Comparison of ENCODE assay signal across 18 cellular contexts in the genomic region with DNA sequence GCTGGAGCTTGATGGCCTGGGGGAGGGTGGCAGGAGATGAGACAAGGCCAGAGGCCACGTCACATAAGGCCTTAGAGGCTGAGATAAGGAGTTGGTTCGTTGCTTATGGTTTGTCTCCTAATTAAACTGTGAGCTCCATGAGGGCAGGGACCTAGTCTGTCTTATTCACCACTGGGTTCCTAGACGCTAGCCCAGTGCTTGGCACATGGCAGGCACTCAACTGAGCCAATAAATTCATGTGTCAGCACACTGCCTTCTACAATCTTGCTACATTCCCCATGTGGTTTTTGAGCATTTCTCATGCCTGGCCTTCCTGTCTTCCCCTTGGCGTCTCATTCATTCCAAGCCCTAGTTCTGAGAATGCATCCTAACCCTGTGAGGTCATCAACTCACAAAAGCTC.
DNase-seq lines count a peak whose midpoint lies in the region; ATAC-seq and TF ChIP-seq lines count a peak whose summit lies in the region.
"Had no signal": no experiment of that assay in that cellular context is flagged by ENCODE, and none has a peak within 500 bp of the region (broad histone marks: within the 10 kb centered on the region; RNA-seq: fewer than 3 reads in every experiment).

No MANE protein-coding gene starts in this region.

- H3K14ac ChIP-seq in mesenchymal stem cell (ENCODE audit: low read length in 2 of 2), result no peak overlapping the region
- no peak overlapping the region for H3K14ac ChIP-seq in neuronal stem cell (ENCODE audit: low read length)

- H3K9me3 Mint-ChIP-seq in HFFc6, result peaks cover 14% of the 10 kb centered on the region

- no peaks in the 10 kb centered on the region for H4K20me1 ChIP-seq in mammary epithelial cell (ENCODE audit: insufficient read depth, low read length)

- H4K91ac ChIP-seq in mesenchymal stem cell (ENCODE audit: low read length) (peak overlapping the region; percentile 84), neuronal stem cell (ENCODE audit: low read depth, low read length, poor library complexity) (no peak overlapping the region)

- H3K4ac ChIP-seq in mesenchymal stem cell (ENCODE audit: low read depth in 1 of 2, low read length in 2 of 2) (peak overlapping the region in 1 of 2 experiments; percentile 4), neuronal stem cell (ENCODE audit: low read length) (no peak overlapping the region)

- no peak overlapping the region for H3K4me3 Mint-ChIP-seq in HFFc6
- H3K4me3 Mint-ChIP-seq: stimulated activated naive B cell treated with anti-CD40 and anti-IgM and Interleukin-4, amounts not matched to agents 10 μg/mL and 1 μg/mL and 100 μg/mL, for 72 hours had no signal

- H3K23ac ChIP-seq in mesenchymal stem cell (ENCODE audit: low read length in 2 of 2) (no peak overlapping the region), neuronal stem cell (ENCODE audit: low read depth, low read length, poor library complexity) (no peak overlapping the region)

- H3K18ac ChIP-seq in mesenchymal stem cell (ENCODE audit: low read depth in 1 of 2, low read length in 2 of 2) (peak overlapping the region; percentile 44 to 73), neuronal stem cell (ENCODE audit: low read length) (no peak overlapping the region)

- POLR2A ChIA-PET in AG04450 (lab: Yijun Ruan, JAX), result no interaction called here

- H3K4me3 ChIP-seq in AG04450 (ENCODE audit: low read depth, low read length) (no peak overlapping the region), brain microvascular endothelial cell (ENCODE audit: low read depth, low read length) (no peak overlapping the region), mesenchymal stem cell (ENCODE audit: insufficient read depth in 1 of 2, low read depth in 1 of 2, low read length in 2 of 2) (no peak overlapping the region), neuronal stem cell (ENCODE audit: low read length in 2 of 2) (no peak overlapping the region), mammary epithelial cell (replicated peaks in 1 of 3; ENCODE audit: insufficient read depth in 1 of 3, low read depth in 2 of 3, low read length in 3 of 3) (no peak overlapping the region)

- intact Hi-C loops in mammary epithelial cell (cut with micrococcal nuclease), result no loop called here

- H2BK5ac ChIP-seq in mesenchymal stem cell (ENCODE audit: low read depth, low read length, poor library complexity, severe bottlenecking) (no peak overlapping the region), neuronal stem cell (ENCODE audit: low read length) (no peak overlapping the region)

- H3K27ac ChIP-seq in AG04450 (ENCODE audit: low read depth, low read length) (no peak overlapping the region), brain microvascular endothelial cell (no peak overlapping the region), mesenchymal stem cell (ENCODE audit: low read length, poor library complexity, severe bottlenecking) (no peak overlapping the region), neuronal stem cell (replicated peaks; ENCODE audit: low read length) (no peak overlapping the region), mammary epithelial cell (ENCODE audit: insufficient read depth, low read depth, low read length) (no peak overlapping the region)

- 50% methylated on average over 4 of the region's 4 CpGs for WGBS in mesenchymal stem cell
- WGBS in neuronal stem cell (ENCODE audit: extremely low coverage in 2 of 2, insufficient read length in 2 of 2, insufficient replicate concordance in 1 of 2), 2 donors, result no CpG with 5 or more reads among the region's 4 CpGs
- WGBS in mammary epithelial cell (ENCODE audit: low coverage, missing lambda C conversion rate), result 63% methylated on average over 4 of the region's 4 CpGs

- H3K4me1 Mint-ChIP-seq in HFFc6 (ENCODE audit: low read depth), result peaks cover 41% of the 10 kb centered on the region

- TF ChIP-seq CTCF in AG04450 (IDR thresholded peaks at IDR 0.05; ENCODE audit: low read depth, low read length), result no peak
- TF ChIP-seq CTCF in HFFc6 (IDR thresholded peaks at IDR 0.05), result no peak
- TF ChIP-seq CTCF in brain microvascular endothelial cell (IDR thresholded peaks at IDR 0.05; ENCODE audit: low read depth, low read length, missing control alignments), result no peak
- TF ChIP-seq CTCF in mammary epithelial cell (conservative IDR thresholded peaks at IDR 0.05 in 1 of 2, IDR thresholded peaks at IDR 0.05 in 1 of 2; ENCODE audit: extremely low read depth in 1 of 2, insufficient read depth in 1 of 2, low read depth in 1 of 2, low read length in 2 of 2), result no peak

- H3K27ac Mint-ChIP-seq in HFFc6, result peak overlapping the region; percentile 56
- H3K27ac Mint-ChIP-seq: activated naive CD4-positive, alpha-beta T cell treated with anti-CD3 and anti-CD28 coated beads, Interleukin-2, amount 50 U/mL, for 72 hours; stimulated activated naive B cell treated with anti-CD40 and anti-IgM and Interleukin-4, amounts not matched to agents 10 μg/mL and 1 μg/mL and 100 μg/mL, for 72 hours had no signal

- H3K9me3 ChIP-seq in AG04450 (ENCODE audit: control insufficient read depth, insufficient read depth, low read length), result no peaks in the 10 kb centered on the region
- H3K9me3 ChIP-seq in mesenchymal stem cell (ENCODE audit: control insufficient read depth, low read length), result peaks cover 5% of the 10 kb centered on the region
- no peaks in the 10 kb centered on the region for H3K9me3 ChIP-seq in neuronal stem cell (replicated peaks in 1 of 2; ENCODE audit: control insufficient read depth in 2 of 2, insufficient read depth in 1 of 2, low read depth in 1 of 2, low read length in 2 of 2)
- no peaks in the 10 kb centered on the region for H3K9me3 ChIP-seq in mammary epithelial cell (replicated peaks; ENCODE audit: insufficient read depth, low read length)

- ATAC-seq in GM19397 (IDR thresholded peaks at IDR 0.05; ENCODE audit: unreplicated experiment), result no peak
- ATAC-seq: activated naive CD4-positive, alpha-beta T cell treated with anti-CD3 and anti-CD28 coated beads, Interleukin-2, amount 50 U/mL, for 72 hours; left lobe of liver; PC-3; stimulated activated naive B cell treated with anti-CD40 and anti-IgM and Interleukin-4, amounts not matched to agents 10 μg/mL and 1 μg/mL and 100 μg/mL, for 72 hours had no signal

- H3K4me1 ChIP-seq in mesenchymal stem cell (ENCODE audit: control insufficient read depth, insufficient read depth, low read depth, low read length) (peaks cover 9% of the 10 kb centered on the region), neuronal stem cell (ENCODE audit: control insufficient read depth in 2 of 2, insufficient read depth in 1 of 2, low read depth in 1 of 2, low read length in 2 of 2) (peaks cover 6 to 8% of the 10 kb centered on the region in 2 donors), mammary epithelial cell (ENCODE audit: insufficient read depth, low read length) (no peaks in the 10 kb centered on the region)

- H2BK12ac ChIP-seq in mesenchymal stem cell (ENCODE audit: low read length in 2 of 2) (peak overlapping the region; percentile 18 to 69), neuronal stem cell (ENCODE audit: low read length) (no peak overlapping the region)

- dilution Hi-C loops in mammary epithelial cell (cut with HindIII; ENCODE audit: low sequenced_read_pairs), result no loop called here

- no peak overlapping the region for H2BK120ac ChIP-seq in mesenchymal stem cell (ENCODE audit: low read depth, low read length)
- no peak overlapping the region for H2BK120ac ChIP-seq in neuronal stem cell (ENCODE audit: low read depth, low read length)

- H2AFZ ChIP-seq in mesenchymal stem cell (ENCODE audit: low read depth, low read length), result no peak overlapping the region
- H2AFZ ChIP-seq in neuronal stem cell (ENCODE audit: low read length), result no peak overlapping the region
- H2AFZ ChIP-seq in mammary epithelial cell (ENCODE audit: low read depth, low read length), result no peak overlapping the region

- H4K8ac ChIP-seq in mesenchymal stem cell (ENCODE audit: low read length) (no peak overlapping the region), neuronal stem cell (ENCODE audit: low read depth, low read length) (no peak overlapping the region)

- in situ Hi-C loops in brain microvascular endothelial cell (cut with HindIII; ENCODE audit: low pct_ligation_motif_present, low sequenced_read_pairs) (no loop called here), mammary epithelial cell (cut with MboI; ENCODE audit: low sequenced_read_pairs in 2 of 2) (no loop called here)

- no peaks in the 10 kb centered on the region for H3K36me3 ChIP-seq in brain microvascular endothelial cell (replicated peaks)
- no peaks in the 10 kb centered on the region for H3K36me3 ChIP-seq in mesenchymal stem cell (ENCODE audit: control insufficient read depth in 1 of 2, insufficient read depth in 2 of 2, low read depth in 1 of 2, low read length in 2 of 2)
- H3K36me3 ChIP-seq in neuronal stem cell (replicated peaks in 1 of 2; ENCODE audit: control insufficient read depth in 2 of 2, insufficient read depth in 2 of 2, low read length in 2 of 2), result no peaks in the 10 kb centered on the region
- no peaks in the 10 kb centered on the region for H3K36me3 ChIP-seq in mammary epithelial cell (ENCODE audit: insufficient read depth, low read length)

- H3K79me2 ChIP-seq in mammary epithelial cell (ENCODE audit: insufficient read depth, low read length), result no peaks in the 10 kb centered on the region

- no peak overlapping the region for H3K9ac ChIP-seq in mesenchymal stem cell (ENCODE audit: low read length)
- no peak overlapping the region for H3K9ac ChIP-seq in neuronal stem cell (ENCODE audit: low read depth, low read length, poor library complexity)
- no peak overlapping the region for H3K9ac ChIP-seq in mammary epithelial cell (ENCODE audit: insufficient read depth, low read length)

- CTCF ChIA-PET in AG04450 (lab: Charles Lee), result interaction anchor here (0.7 kb wide), 1 partner anchor 16 kb away, joined by 4 read pairs; no protein-coding TSS in a partner anchor
- CTCF ChIA-PET in mammary epithelial cell (lab: Charles Lee; ENCODE audit: low non-redundant PET), result no interaction called here

- DNase-seq in AG04450 (ENCODE audit: low read depth, low spot score) (peak; percentile 44), HFFc6 (peak; percentile 71), brain microvascular endothelial cell (peak; percentile 86), mesenchymal stem cell (peak; percentile 91), NOMO-1 treated with dmso at 0.1 percent for 144 hours (lab: John Stamatoyannopoulos, UW; ENCODE audit: unreplicated experiment) (no peak), neuronal stem cell (ENCODE audit: low spot score) (no peak), mammary epithelial cell (no peak)
- DNase-seq: dermis blood vessel endothelial cell; DMS79 treated with DMSO at 0.1 percent for 48 hours; NCI-H2227 treated with DMSO at 0.1 percent for 48 hours; occipital lobe; PC-3; stimulated activated CD4-positive, alpha-beta T cell treated with anti-CD3 and anti-CD28 coated beads, Interleukin-2, amount 100 ng/mL, for 48 hours; stimulated activated naive B cell treated with anti-CD40 and anti-IgM and Interleukin-4, amounts not matched to agents 10 μg/mL and 1 μg/mL and 100 μg/mL, for 72 hours; T-helper 9 cell had no signal

- no peaks in the 10 kb centered on the region for H3K27me3 ChIP-seq in AG04450 (ENCODE audit: control insufficient read depth, insufficient read depth, low read length)
- H3K27me3 ChIP-seq in brain microvascular endothelial cell (replicated peaks), result no peaks in the 10 kb centered on the region
- no peaks in the 10 kb centered on the region for H3K27me3 ChIP-seq in mesenchymal stem cell (ENCODE audit: control insufficient read depth in 1 of 2, insufficient read depth in 1 of 2, low read length in 2 of 2)
- no peaks in the 10 kb centered on the region for H3K27me3 ChIP-seq in neuronal stem cell (ENCODE audit: control insufficient read depth in 3 of 3, insufficient read depth in 3 of 3, low read depth in 1 of 3, low read length in 3 of 3)
- H3K27me3 ChIP-seq in mammary epithelial cell (ENCODE audit: insufficient read depth, low read length), result no peaks in the 10 kb centered on the region

- H2BK15ac ChIP-seq in mesenchymal stem cell (ENCODE audit: low read depth, poor library complexity, severe bottlenecking) (peak overlapping the region; percentile 55), neuronal stem cell (ENCODE audit: low read length) (no peak overlapping the region)

- H3K79me1 ChIP-seq in mesenchymal stem cell (replicated peaks; ENCODE audit: low read length, poor library complexity, severe bottlenecking), result no peaks in the 10 kb centered on the region
- no peaks in the 10 kb centered on the region for H3K79me1 ChIP-seq in neuronal stem cell (ENCODE audit: low read depth, low read length)

- H3K4me2 ChIP-seq in mesenchymal stem cell (ENCODE audit: low read length, poor library complexity, severe bottlenecking) (no peak overlapping the region), neuronal stem cell (ENCODE audit: insufficient read depth, low read length, poor library complexity, severe bottlenecking) (no peak overlapping the region), mammary epithelial cell (ENCODE audit: insufficient read depth, low read depth, low read length) (no peak overlapping the region)

- peaks cover 6% of the 10 kb centered on the region for H3K27me3 Mint-ChIP-seq in HFFc6 (ENCODE audit: insufficient read depth)
- H3K27me3 Mint-ChIP-seq: stimulated activated naive B cell treated with anti-CD40 and anti-IgM and Interleukin-4, amounts not matched to agents 10 μg/mL and 1 μg/mL and 100 μg/mL, for 72 hours had no signal

- no TSS peak for BruUV-seq in mammary epithelial cell (replicated peaks; lab: Mats Ljungman, UMichigan)

- peaks cover 13% of the 10 kb centered on the region for H3K36me3 Mint-ChIP-seq in HFFc6 (ENCODE audit: low read depth)
- H3K36me3 Mint-ChIP-seq: activated naive CD4-positive, alpha-beta T cell treated with anti-CD3 and anti-CD28 coated beads, Interleukin-2, amount 50 U/mL, for 72 hours; stimulated activated naive B cell treated with anti-CD40 and anti-IgM and Interleukin-4, amounts not matched to agents 10 μg/mL and 1 μg/mL and 100 μg/mL, for 72 hours had no signal

- H2AK5ac ChIP-seq in mesenchymal stem cell (ENCODE audit: low read length, severe bottlenecking) (peak overlapping the region; percentile 55), neuronal stem cell (ENCODE audit: low read depth, low read length) (no peak overlapping the region)

Comparison
In these comparisons a context has a peak if more than half of its experiments do, and no peak if none do; other contexts are left out.
1. DNase-seq: peak in AG04450 (single experiment), HFFc6 (single experiment), brain microvascular endothelial cell (single experiment) and mesenchymal stem cell (single experiment); none in NOMO-1 treated with dmso at 0.1 percent for 144 hours (single experiment), neuronal stem cell (single experiment) and mammary epithelial cell (single experiment).